Comparison of ENCODE assay signal across 9 cellular contexts in the genomic region with DNA sequence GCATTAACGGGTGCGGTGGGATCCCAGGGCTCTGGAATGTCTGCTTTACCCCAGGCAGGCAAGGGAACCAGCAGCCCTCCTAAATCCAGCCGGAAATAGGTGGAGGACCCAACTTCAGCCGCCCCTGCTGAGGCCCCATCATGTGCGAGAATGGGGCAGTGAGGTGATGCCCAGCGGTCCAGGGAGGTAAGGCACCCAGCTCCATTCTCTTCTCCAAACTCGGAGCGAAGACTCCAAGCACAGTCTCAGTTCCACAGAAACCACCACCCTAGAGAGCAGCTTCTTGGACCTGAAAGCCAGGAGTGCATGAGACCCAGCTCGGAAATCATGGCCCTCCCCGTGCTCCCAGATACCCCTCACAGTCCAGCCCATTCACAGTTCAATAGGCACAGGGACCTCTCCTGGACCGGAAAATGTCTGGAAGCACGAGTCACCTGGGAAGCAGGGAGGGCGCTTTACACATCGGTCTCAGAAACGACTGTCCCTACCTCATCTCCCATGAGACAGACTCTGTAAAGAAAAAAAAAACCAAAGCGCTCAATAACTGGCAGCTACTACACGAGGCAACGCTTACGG. TPM values are rescaled to one million over a fixed set of nuclear protein-coding genes. Genes with fewer than 3 reads are reported as not detected.
DNase-seq lines count a peak whose midpoint lies in the region; ATAC-seq, FAIRE-seq and TF ChIP-seq lines count a peak whose summit lies in the region.
"Had no signal": no experiment of that assay in that cellular context is flagged by ENCODE, and none has a peak within 500 bp of the region (broad histone marks: within the 10 kb centered on the region; RNA-seq: fewer than 3 reads in every experiment).

No MANE protein-coding gene starts in this region.

- H3K36me3 ChIP-seq in GM12878 (ENCODE audit: control insufficient read depth in 2 of 2, insufficient read depth in 2 of 2, low read length in 1 of 2): no peaks in the 10 kb centered on the region
- H3K36me3 ChIP-seq in testis (ENCODE audit: low read depth, missing control alignments): no peaks in the 10 kb centered on the region

- no peak overlapping the region for H2AK5ac ChIP-seq in H9 (ENCODE audit: insufficient read length, low read length)

- H4K5ac ChIP-seq in H9 (ENCODE audit: insufficient read length, low read depth, low read length): no peak overlapping the region

- H3K23ac ChIP-seq in H9 (ENCODE audit: insufficient read length, low read depth, low read length): no peak overlapping the region

- H3K4me1 Mint-ChIP-seq in H9 (peaks cover 28 to 31% of the 10 kb centered on the region in 2 experiments), mesothelial cell of epicardium (peaks cover 34% of the 10 kb centered on the region)

- no peak for FAIRE-seq in GM12878 (lab: Jason Lieb, UNC)
- FAIRE-seq: small intestine had no signal

- TF ChIP-seq CTCF in AG04449 (IDR thresholded peaks at IDR 0.05; ENCODE audit: insufficient read depth, low read length, missing control alignments) (no peak), H9 (conservative IDR thresholded peaks at IDR 0.05) (no peak), GM12878 (IDR thresholded peaks at IDR 0.05 in 2 of 3, conservative IDR thresholded peaks at IDR 0.05 in 1 of 3; ENCODE audit: control insufficient read depth in 2 of 3, extremely low read depth in 1 of 3, insufficient read depth in 1 of 3, low read depth in 3 of 3, low read length in 3 of 3) (no peak), mesothelial cell of epicardium (IDR thresholded peaks at IDR 0.05; ENCODE audit: unreplicated experiment) (no peak), testis (IDR thresholded peaks at IDR 0.05) (no peak)

- RAD21 ChIA-PET in GM12878 (lab: Charles Lee; ENCODE audit: unreplicated experiment): interaction anchor here (0.5 to 7.0 kb wide), 14 partner anchors 11 to 289 kb away, joined by 3 to 156 read pairs (median 8); no protein-coding TSS in a partner anchor

- peak overlapping the region; percentile 12 for H3K9ac ChIP-seq in H9 (ENCODE audit: extremely low read depth, insufficient read length, low read length)
- H3K9ac ChIP-seq in GM12878 (ENCODE audit: control insufficient read depth, insufficient read depth, low read length): peak overlapping the region; percentile 76

- H3K27ac Mint-ChIP-seq in H9 (no peak overlapping the region), mesothelial cell of epicardium (peak overlapping the region; percentile 90)

- no peak overlapping the region for H2BK120ac ChIP-seq in H9 (ENCODE audit: low read depth, low read length, poor library complexity, severe bottlenecking)

- no peak for TF ChIP-seq RAD21 in GM12878 (IDR thresholded peaks at IDR 0.05; ENCODE audit: insufficient read depth, low read depth, low read length)

- peak overlapping the region; percentile 64 for H3K4me3 ChIP-seq in AG04449 (ENCODE audit: low read depth, low read length)
- peak overlapping the region; percentile 84; the same call in 1 of the 2 replicates for H3K4me3 ChIP-seq in GM12878
- H3K4me3 ChIP-seq in testis: peak overlapping the region in 1 of 2 donors; percentile 61

- no peak overlapping the region; the same call in 1 of the 2 replicates for H3K14ac ChIP-seq in H9 (ENCODE audit: insufficient read depth, low read length)

- H3K36me3 Mint-ChIP-seq in H9 (ENCODE audit: insufficient read depth in 1 of 3, low read depth in 3 of 3) (peaks cover 11 to 19% (median 12%) of the 10 kb centered on the region in 3 experiments; a peak in 6 of 7 replicates), mesothelial cell of epicardium (no peaks in the 10 kb centered on the region)

- DNase-seq in AG04449 (ENCODE audit: low read depth, low spot score) (no peak), H9 (no peak), GM12878 (ENCODE audit: low read depth, low spot score) (no peak), mesothelial cell of epicardium (ENCODE audit: low spot score in 2 of 2, unreplicated experiment in 2 of 2) (no peak), testis (no peak), T-helper 1 cell (no peak), GDM1 (lab: John Stamatoyannopoulos, UW) (no peak)
- DNase-seq: small intestine had no signal

- TF ChIP-seq POLR2A in GM12878 (IDR thresholded peaks at IDR 0.05; ENCODE audit: low read depth, low read length): no peak
- TF ChIP-seq POLR2A in testis (IDR thresholded peaks at IDR 0.05): no peak

- H2AFZ ChIP-seq in H9 (ENCODE audit: low read length) (no peak overlapping the region), GM12878 (ENCODE audit: control insufficient read depth, low read depth, low read length) (no peak overlapping the region)

- H2BK15ac ChIP-seq in H9 (ENCODE audit: low read depth, low read length): no peak overlapping the region

- CTCF ChIA-PET in AG04449 (lab: Yijun Ruan, JAX): interaction anchor here (1.1 to 1.8 kb wide), 6 partner anchors 16 to 122 kb away, joined by 3 to 5 read pairs (median 4); no protein-coding TSS in a partner anchor
- CTCF ChIA-PET in GM12878 (lab: Yijun Ruan, JAX): interaction anchor here (0.6 to 7.5 kb wide), 15 partner anchors 9 to 710 kb away, joined by 3 to 284 read pairs (median 3); no protein-coding TSS in a partner anchor

- no peak overlapping the region for H2BK20ac ChIP-seq in H9 (ENCODE audit: low read depth, low read length, poor library complexity, severe bottlenecking)

- H2BK12ac ChIP-seq in H9 (ENCODE audit: insufficient read length, low read depth, low read length): no peak overlapping the region

- peak overlapping the region; percentile 71 for H3K4me2 ChIP-seq in H9 (ENCODE audit: insufficient read depth, insufficient read length, low read length)
- H3K4me2 ChIP-seq in GM12878 (ENCODE audit: control insufficient read depth, insufficient read depth): peak overlapping the region; percentile 99

- H3K18ac ChIP-seq in H9 (ENCODE audit: insufficient read length, low read depth, low read length): peak overlapping the region; percentile 15

- H3T11ph ChIP-seq in H9 (ENCODE audit: low read length): no peak overlapping the region

- H3K4ac ChIP-seq in H9 (ENCODE audit: low read depth, low read length): no peak overlapping the region

- H3K9me3 ChIP-seq in H9 (ENCODE audit: control insufficient read depth, low read depth, low read length) (no peaks in the 10 kb centered on the region), GM12878 (replicated peaks; ENCODE audit: control insufficient read depth, insufficient read depth, low read length) (no peaks in the 10 kb centered on the region), testis (no peaks in the 10 kb centered on the region)

- no peak for TF ChIP-seq EP300 in GM12878 (IDR thresholded peaks at IDR 0.05; ENCODE audit: borderline replicate concordance in 1 of 2, control insufficient read depth in 1 of 2, low read depth in 2 of 2, low read length in 2 of 2)

- H3K27me3 Mint-ChIP-seq in H9 (ENCODE audit: low read depth) (peaks cover 29% of the 10 kb centered on the region), mesothelial cell of epicardium (ENCODE audit: low read depth) (no peaks in the 10 kb centered on the region)

- H3K9me3 Mint-ChIP-seq in H9: no peaks in the 10 kb centered on the region; a peak in 1 of 5 replicates
- H3K9me3 Mint-ChIP-seq in mesothelial cell of epicardium: no peaks in the 10 kb centered on the region

- no peak overlapping the region for H4K91ac ChIP-seq in H9 (ENCODE audit: insufficient read length, low read depth, low read length)

- peak overlapping the region; percentile 63 to 79 for H3K4me3 Mint-ChIP-seq in H9
- H3K4me3 Mint-ChIP-seq in mesothelial cell of epicardium: peak overlapping the region; percentile 73

- no CpG with 5 or more reads among the region's 19 CpGs for WGBS in H9 (ENCODE audit: extremely low coverage, insufficient read length, low lambda C conversion rate)
- WGBS in GM12878 (ENCODE audit: insufficient coverage, insufficient replicate concordance, low lambda C conversion rate, missing lambda C conversion rate): 31% methylated on average over 19 of the region's 19 CpGs
- 7 to 33% methylated on average over 10 to 19 of the region's 19 CpGs for WGBS in testis, 2 donors

- no peaks in the 10 kb centered on the region for H3K27me3 ChIP-seq in H9 (ENCODE audit: insufficient read depth, low read length)
- no peaks in the 10 kb centered on the region for H3K27me3 ChIP-seq in GM12878 (replicated peaks in 1 of 2; ENCODE audit: control insufficient read depth in 2 of 2, insufficient read depth in 2 of 2, low read length in 1 of 2)
- no peaks in the 10 kb centered on the region for H3K27me3 ChIP-seq in testis

- H3K56ac ChIP-seq in H9 (ENCODE audit: insufficient read length, low read depth, low read length): no peak overlapping the region

- H4K8ac ChIP-seq in H9 (replicated peaks; ENCODE audit: insufficient read length, low read depth, low read length): no peak overlapping the region

- no peaks in the 10 kb centered on the region for H3K79me1 ChIP-seq in H9 (ENCODE audit: insufficient read depth, low read depth, low read length, poor library complexity, severe bottlenecking)

- peaks cover 9% of the 10 kb centered on the region; the same call in 1 of the 2 replicates for H3K4me1 ChIP-seq in H9 (ENCODE audit: insufficient read depth, low read length)
- peaks cover 35% of the 10 kb centered on the region for H3K4me1 ChIP-seq in GM12878 (ENCODE audit: control insufficient read depth, insufficient read depth, low read length)
- peaks cover 10% of the 10 kb centered on the region for H3K4me1 ChIP-seq in testis

- no peak overlapping the region for H2BK5ac ChIP-seq in H9 (ENCODE audit: insufficient read length, low read length)

- H3K23me2 ChIP-seq in H9 (ENCODE audit: insufficient read length, low read depth, low read length, poor library complexity, severe bottlenecking): peaks cover 10% of the 10 kb centered on the region

- H3K79me2 ChIP-seq in H9 (ENCODE audit: insufficient read depth, low read length) (peaks cover 17% of the 10 kb centered on the region; the same call in 1 of the 2 replicates), GM12878 (ENCODE audit: control insufficient read depth, insufficient read depth, low read length) (peaks cover 44% of the 10 kb centered on the region)

- in situ Hi-C loops in GM12878 (cut with MboI): no loop called here

- TSS peak; percentile 65 for BruUV-seq in GM12878 (replicated peaks; lab: Mats Ljungman, UMichigan)

- no peaks in the 10 kb centered on the region for H4K20me1 ChIP-seq in H9 (ENCODE audit: control insufficient read depth, insufficient read depth, insufficient read length)
- no peaks in the 10 kb centered on the region for H4K20me1 ChIP-seq in GM12878 (ENCODE audit: control insufficient read depth, insufficient read depth)

- intact Hi-C loops in GM12878 (cut with micrococcal nuclease; ENCODE audit: unreplicated experiment): no loop called here
- intact Hi-C loops in testis (cut with DNase I; ENCODE audit: low total_unique reads): loop anchor here (10.0 kb wide), 1 partner anchor 88 kb away; no protein-coding TSS in a partner anchor

- POLR2A ChIA-PET in AG04449 (lab: Yijun Ruan, JAX): interaction anchor here (1.3 kb wide), 1 partner anchor 37 kb away, joined by 4 read pairs; no protein-coding TSS in a partner anchor
- POLR2A ChIA-PET in GM12878 (lab: Charles Lee): interaction anchor here (1.0 to 3.8 kb wide), 8 partner anchors 10 to 321 kb away, joined by 3 to 38 read pairs (median 5); a partner anchor contains a TSS

- SMC1A ChIA-PET in GM12878 (lab: Charles Lee; ENCODE audit: uncharacterized antibody, unreplicated experiment): interaction anchor here (0.7 to 9.6 kb wide), 9 partner anchors 10 to 104 kb away, joined by 3 to 191 read pairs (median 11); no protein-coding TSS in a partner anchor

- H3K27ac ChIP-seq in H9 (ENCODE audit: insufficient read length, low read depth, low read length) (no peak overlapping the region), GM12878 (ENCODE audit: control insufficient read depth, insufficient read depth) (peak overlapping the region; percentile 74), testis (no peak overlapping the region)

- ATAC-seq in GM12878 (peak; percentile 7), GM19328 (IDR thresholded peaks at IDR 0.05; ENCODE audit: unreplicated experiment) (no peak)

RNA-seq across cellular contexts. Expression of a gene that starts 2.1 kb away (rescaled TPM):
- 22.3 and 25.1 TPM in 2 replicates for total RNA-seq in H9 (2021)
- total RNA-seq in GM12878 (2013; cell fraction: nucleolus; rRNA removed): 75.7 and 78.9 TPM in 2 replicates
- 25.8 and 26.6 TPM in 2 replicates for total RNA-seq in GM12878 (2014; rRNA removed)
- 9.6 and 12.4 TPM in 2 replicates for total RNA-seq in GM12878 (2014; rRNA removed; fragmentation: Illumina TruSeq; extraction: Trizol)
- total RNA-seq in GM12878 (2021): 31.0 and 33.1 TPM in 2 replicates
- polyA plus RNA-seq in GM12878 (2011; ENCODE audit: low read depth): 11.9 TPM
- 13.3 and 21.5 TPM in 2 replicates for polyA plus RNA-seq in GM12878 (2011; rRNA removed)
- 23.5 and 34.5 TPM in 2 replicates for polyA plus RNA-seq in GM12878 (2011; cell fraction: cytosol; rRNA removed)
- 21.3 and 28.2 TPM in 2 replicates for polyA plus RNA-seq in GM12878 (2011; cell fraction: nucleus; rRNA removed)
- 18.7 and 26.5 TPM in 2 replicates for polyA plus RNA-seq in GM12878 (2012)
- 4.4 and 7.0 TPM in 2 replicates for polyA plus RNA-seq in GM12878 (2014; fragmentation: Illumina TruSeq; extraction: Trizol)
- 1 to 10 TPM in 1 of 2 experiments, under 1 TPM in 1; 0.85 to 2.2 TPM for polyA plus RNA-seq in GM12878 (2014; fragmentation: Nextera tagmentation; extraction: Ambion mirVana)
- 24.4 and 25.9 TPM in 2 replicates for polyA plus RNA-seq in GM12878 (2014; rRNA removed)
- 10 to 100 TPM; 33.8 to 36.8 TPM for polyA plus RNA-seq in GM12878 (2016; fragmentation: Nextera tagmentation; extraction: Ambion mirVana)
- polyA minus RNA-seq in GM12878 (2011; rRNA and poly(A)+ RNA removed): 10.0 and 19.3 TPM in 2 replicates
- 11.2 and 11.4 TPM in 2 replicates for polyA minus RNA-seq in GM12878 (2011; cell fraction: cytosol; rRNA and poly(A)+ RNA removed)
- 3.4 and 5.3 TPM in 2 replicates for polyA minus RNA-seq in GM12878 (2011; cell fraction: nucleus; rRNA and poly(A)+ RNA removed)
- 45.5 to 50.7 TPM (median 48.3 TPM) in 3 replicates for total RNA-seq in mesothelial cell of epicardium
- 1 to 10 TPM; 8.7 to 9.2 TPM for total RNA-seq in testis
- 11.9 TPM for polyA plus RNA-seq in testis (ENCODE audit: insufficient read depth, low read depth, low replicate concordance)
